17 cellular contexts compared by ENCODE assay signal in genomic region chr11:34623463-34623862, GRCh38. TPM values are rescaled to one million over a fixed set of nuclear protein-coding genes. Genes with fewer than 3 reads are reported as not detected.
DNase-seq lines count a peak whose midpoint lies in the region; ATAC-seq and TF ChIP-seq lines count a peak whose summit lies in the region.
"Had no signal": no experiment of that assay in that cellular context is flagged by ENCODE, and none has a peak within 500 bp of the region (broad histone marks: within the 10 kb centered on the region; RNA-seq: fewer than 3 reads in every experiment).

No MANE protein-coding gene starts in this region.

- H3K36me3 ChIP-seq in duodenal mucosa (ENCODE audit: control insufficient read depth in 1 of 2, insufficient read depth in 2 of 2, low read length in 2 of 2) (no peaks in the 10 kb centered on the region), prostate gland (no peaks in the 10 kb centered on the region)
- no peaks in the 10 kb centered on the region for H3K36me3 ChIP-seq in effector memory CD4-positive, alpha-beta T cell (ENCODE audit: control insufficient read depth, insufficient read depth, low read length)

- H3K4me1 ChIP-seq in duodenal mucosa (ENCODE audit: control insufficient read depth in 1 of 2, insufficient read depth in 2 of 2, low read length in 2 of 2) (peaks cover 30 to 40% of the 10 kb centered on the region in 2 donors), prostate gland (replicated peaks) (peaks cover 12% of the 10 kb centered on the region)
- H3K4me1 ChIP-seq in effector memory CD4-positive, alpha-beta T cell (ENCODE audit: control insufficient read depth, insufficient read depth, low read length, poor library complexity, severe bottlenecking) = no peaks in the 10 kb centered on the region

- H3K9ac ChIP-seq in duodenal mucosa (ENCODE audit: low read depth in 1 of 2, low read length in 2 of 2) = peak overlapping the region; percentile 25 to 73

- no peaks in the 10 kb centered on the region for H3K27me3 ChIP-seq in duodenal mucosa (ENCODE audit: control insufficient read depth in 1 of 2, insufficient read depth in 2 of 2, low read length in 2 of 2)
- no peaks in the 10 kb centered on the region for H3K27me3 ChIP-seq in prostate gland (replicated peaks; ENCODE audit: insufficient read depth)
- peaks cover 4% of the 10 kb centered on the region for H3K27me3 ChIP-seq in effector memory CD4-positive, alpha-beta T cell (replicated peaks; ENCODE audit: control insufficient read depth, insufficient read depth, low read length, poor library complexity, severe bottlenecking)

- intact Hi-C loops in prostate gland (cut with DNase I) = no loop called here

- H3K27ac ChIP-seq in duodenal mucosa (ENCODE audit: low read depth, low read length) = peak overlapping the region; percentile 79
- peak overlapping the region; percentile 90 to 94 for H3K27ac ChIP-seq in prostate gland
- H3K27ac ChIP-seq in effector memory CD4-positive, alpha-beta T cell (ENCODE audit: insufficient read depth, low read length, poor library complexity, severe bottlenecking) = no peak overlapping the region

- peak overlapping the region; percentile 56 to 66 for H3K4me3 ChIP-seq in duodenal mucosa (ENCODE audit: low read depth in 1 of 2, low read length in 2 of 2)
- H3K4me3 ChIP-seq in prostate gland = peak overlapping the region; percentile 44 to 51
- no peak overlapping the region for H3K4me3 ChIP-seq in effector memory CD4-positive, alpha-beta T cell (ENCODE audit: insufficient read depth, low read depth, low read length, poor library complexity, severe bottlenecking)

- CTCF ChIA-PET in GM10248 (lab: Yijun Ruan, JAX) = interaction anchor here (1.7 kb wide), 1 partner anchor 12 kb away, joined by 4 read pairs; no protein-coding TSS in a partner anchor

- TF ChIP-seq CTCF in GM10248 (IDR thresholded peaks at IDR 0.05; ENCODE audit: control extremely low read depth, extremely low read depth, low read depth, missing control alignments) = no peak
- TF ChIP-seq CTCF in prostate gland (IDR thresholded peaks at IDR 0.05) = no peak

- H3K9me3 ChIP-seq in duodenal mucosa (ENCODE audit: control insufficient read depth in 1 of 2, low read length in 2 of 2) = no peaks in the 10 kb centered on the region
- no peaks in the 10 kb centered on the region for H3K9me3 ChIP-seq in prostate gland
- no peaks in the 10 kb centered on the region for H3K9me3 ChIP-seq in effector memory CD4-positive, alpha-beta T cell (ENCODE audit: control insufficient read depth, low read length)

- DNase-seq in GM10248 (ENCODE audit: extremely low spot score) (peak; percentile 25), prostate gland (ENCODE audit: low spot score) (no peak), SIG-M5 treated with dmso at 0.1 percent for 504 hours (lab: John Stamatoyannopoulos, UW; ENCODE audit: unreplicated experiment) (no peak), NCI-H748 (lab: John Stamatoyannopoulos, UW; ENCODE audit: unreplicated experiment) (no peak)
- no peak for DNase-seq in stimulated activated CD4-positive, alpha-beta T cell treated with anti-CD3 and anti-CD28 coated beads, Interleukin-4, amount 100 ng/mL, for 4 hours
- DNase-seq in effector memory CD4-positive, alpha-beta T cell = no peak
- DNase-seq: ACHN; activated T-cell treated with anti-CD3 and anti-CD28 coated beads, Interleukin-2, amount 50 U/mL, for 24 hours; effector CD4-positive, alpha-beta T cell; HCEC 1CT; NCI-H510A treated with DMSO at 0.1 percent for 48 hours; stimulated activated naive CD8-positive, alpha-beta T cell treated with anti-CD3 and anti-CD28 coated beads, Interleukin-15, Interleukin-2, amounts not matched to agents 100 U/mL and 50 U/mL, for 24 hours had no signal

- POLR2A ChIA-PET in GM10248 (lab: Yijun Ruan, JAX) = no interaction called here

- TF ChIP-seq POLR2A in prostate gland (IDR thresholded peaks at IDR 0.05) = no peak

- WGBS in prostate gland = 62% methylated on average over 9 of the region's 9 CpGs

- ATAC-seq in HG02852 (IDR thresholded peaks at IDR 0.05; ENCODE audit: unreplicated experiment) = peak; percentile 39
- ATAC-seq: left lobe of liver; SK-N-SH treated with all-trans-retinoic acid at 6 μM for 48 hours; stimulated activated naive CD8-positive, alpha-beta T cell treated with anti-CD3 and anti-CD28 coated beads, Interleukin-15, Interleukin-2, amounts not matched to agents 100 U/mL and 50 U/mL, for 24 hours had no signal

RNA-seq across cellular contexts. Expression of gene EHF, which starts 2.6 kb away (rescaled TPM):
- 100 to 1,000 TPM; 164 to 332 TPM for total RNA-seq in prostate gland
- total RNA-seq: CD4-positive, alpha-beta memory T cell had no signal
